8 cellular contexts compared by ENCODE assay signal in the genomic region with DNA sequence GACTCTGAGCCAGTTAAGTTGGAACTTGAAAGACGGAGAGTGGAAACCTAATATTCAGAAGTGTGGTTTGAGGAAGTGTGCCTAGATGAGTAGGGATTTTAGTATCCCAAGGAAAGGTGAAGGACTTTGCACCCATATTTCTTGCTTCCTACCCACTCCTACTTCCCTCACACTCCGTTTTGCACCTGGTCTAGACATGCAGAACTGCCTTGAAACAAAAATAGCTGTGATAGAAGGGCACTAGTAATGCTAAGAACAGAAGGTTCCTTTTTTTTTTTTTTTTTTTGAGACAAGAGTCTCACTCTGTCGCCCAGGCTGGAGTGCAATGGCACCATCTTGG. TPM values are rescaled to one million over a fixed set of nuclear protein-coding genes. Genes with fewer than 3 reads are reported as not detected.
A peak's percentile ranks its signal among the peaks of the same experiment; 100 is the strongest.
DNase-seq lines count a peak whose midpoint lies in the region; ATAC-seq, FAIRE-seq and TF ChIP-seq lines count a peak whose summit lies in the region.

No MANE protein-coding gene starts in this region.

- H3K27ac Mint-ChIP-seq in activated CD4-positive, alpha-beta T cell treated with anti-CD3 and anti-CD28 coated beads, Interleukin-2, amount 10 ng/mL, durations not matched to agents 7 days and 5 days, result no peak overlapping the region
- no peak overlapping the region for H3K27ac Mint-ChIP-seq in activated CD8-positive, alpha-beta T cell treated with anti-CD3 and anti-CD28 coated beads for 36 hours

- no peak for FAIRE-seq in HTR-8/SVneo (lab: Jason Lieb, UNC)

- H3K4me3 ChIP-seq in kidney epithelial cell (ENCODE audit: low read depth, low read length) (peak overlapping the region; percentile 96), suprapubic skin (peak overlapping the region; percentile 62)

- H3K36me3 Mint-ChIP-seq in activated CD4-positive, alpha-beta T cell treated with anti-CD3 and anti-CD28 coated beads, Interleukin-2, amount 10 ng/mL, durations not matched to agents 7 days and 5 days (ENCODE audit: low read depth), result peaks cover 27% of the 10 kb centered on the region
- peaks cover 1% of the 10 kb centered on the region for H3K36me3 Mint-ChIP-seq in activated CD8-positive, alpha-beta T cell treated with anti-CD3 and anti-CD28 coated beads for 36 hours (ENCODE audit: low read depth)

- H3K27me3 ChIP-seq in kidney epithelial cell (ENCODE audit: control insufficient read depth, insufficient read depth, low read length) (no peaks in the 10 kb centered on the region), suprapubic skin (no peaks in the 10 kb centered on the region)

- TF ChIP-seq EP300 in suprapubic skin (IDR thresholded peaks at IDR 0.05), result no peak

- TF ChIP-seq CTCF in activated CD8-positive, alpha-beta T cell treated with anti-CD3 and anti-CD28 coated beads for 36 hours (IDR thresholded peaks at IDR 0.05), result no peak
- no peak for TF ChIP-seq CTCF in kidney epithelial cell (IDR thresholded peaks at IDR 0.05; ENCODE audit: insufficient read depth, low read length, poor library complexity, severe bottlenecking)
- TF ChIP-seq CTCF in suprapubic skin (IDR thresholded peaks at IDR 0.05), result no peak

- CTCF ChIA-PET in activated CD4-positive, alpha-beta T cell treated with anti-CD3 and anti-CD28 coated beads, Interleukin-2, amount 10 ng/mL, durations not matched to agents 7 days and 5 days (lab: Charles Lee), result interaction anchor here (0.9 to 4.8 kb wide), 5 partner anchors 10 to 105 kb away, joined by 3 to 34 read pairs (median 3); partner anchors contain the start of gene WNT1
- CTCF ChIA-PET in activated CD8-positive, alpha-beta T cell treated with anti-CD3 and anti-CD28 coated beads for 36 hours (lab: Charles Lee), result interaction anchor here (0.9 to 51.8 kb wide), 15 partner anchors 11 to 130 kb away, joined by 3 to 896 read pairs (median 5); partner anchors contain the start of genes DDN, RHEBL1, WNT1 and WNT10B

- no peak for DNase-seq in activated CD4-positive, alpha-beta T cell treated with anti-CD3 and anti-CD28 coated beads, Interleukin-2, amount 10 ng/mL, durations not matched to agents 7 days and 5 days
- no peak for DNase-seq in activated CD4-positive, alpha-beta T cell treated with anti-CD3 and anti-CD28 coated beads, Interleukin-2, amount 50 U/mL, for 48 hours
- no peak for DNase-seq in activated CD8-positive, alpha-beta T cell treated with anti-CD3 and anti-CD28 coated beads for 36 hours
- no peak for DNase-seq in kidney epithelial cell (ENCODE audit: low read depth)
- DNase-seq in suprapubic skin (ENCODE audit: low spot score in 2 of 2), result no peak
- no peak for DNase-seq in dedifferentiated amniotic fluid mesenchymal stem cell (ENCODE audit: extremely low spot score)
- no peak for DNase-seq in mesenteric fat pad (ENCODE audit: low spot score)
- no peak for DNase-seq in HTR-8/SVneo (ENCODE audit: insufficient read length, low spot score)

- intact Hi-C loops in activated CD8-positive, alpha-beta T cell treated with anti-CD3 and anti-CD28 coated beads for 36 hours (cut with micrococcal nuclease), result no loop called here

- H3K4me3 Mint-ChIP-seq in activated CD4-positive, alpha-beta T cell treated with anti-CD3 and anti-CD28 coated beads, Interleukin-2, amount 10 ng/mL, durations not matched to agents 7 days and 5 days, result peak overlapping the region; percentile 98
- peak overlapping the region; percentile 96 for H3K4me3 Mint-ChIP-seq in activated CD8-positive, alpha-beta T cell treated with anti-CD3 and anti-CD28 coated beads for 36 hours

- H3K36me3 ChIP-seq in kidney epithelial cell (ENCODE audit: control insufficient read depth, insufficient read depth, low read length) (peaks cover 1% of the 10 kb centered on the region), suprapubic skin (no peaks in the 10 kb centered on the region)

- no peak for ATAC-seq in activated CD8-positive, alpha-beta T cell treated with anti-CD3 and anti-CD28 coated beads for 36 hours

- H3K27ac ChIP-seq in suprapubic skin, result peak overlapping the region; percentile 66

- H3K4me1 Mint-ChIP-seq in activated CD4-positive, alpha-beta T cell treated with anti-CD3 and anti-CD28 coated beads, Interleukin-2, amount 10 ng/mL, durations not matched to agents 7 days and 5 days, result peaks cover 29% of the 10 kb centered on the region
- peaks cover 25% of the 10 kb centered on the region for H3K4me1 Mint-ChIP-seq in activated CD8-positive, alpha-beta T cell treated with anti-CD3 and anti-CD28 coated beads for 36 hours (ENCODE audit: low read depth)

- WGBS in suprapubic skin, result 23% methylated on average over 3 of the region's 3 CpGs

- TF ChIP-seq POLR2A in suprapubic skin (IDR thresholded peaks at IDR 0.05), result no peak

- no peaks in the 10 kb centered on the region for H3K9me3 Mint-ChIP-seq in activated CD4-positive, alpha-beta T cell treated with anti-CD3 and anti-CD28 coated beads, Interleukin-2, amount 10 ng/mL, durations not matched to agents 7 days and 5 days
- H3K9me3 Mint-ChIP-seq in activated CD8-positive, alpha-beta T cell treated with anti-CD3 and anti-CD28 coated beads for 36 hours, result no peaks in the 10 kb centered on the region

- H3K4me1 ChIP-seq in suprapubic skin, result peaks cover 28% of the 10 kb centered on the region

- H3K9me3 ChIP-seq in suprapubic skin, result no peaks in the 10 kb centered on the region

- POLR2A ChIA-PET in activated CD4-positive, alpha-beta T cell treated with anti-CD3 and anti-CD28 coated beads, Interleukin-2, amount 10 ng/mL, durations not matched to agents 7 days and 5 days (lab: Charles Lee), result interaction anchor here (0.6 to 1.2 kb wide), 2 partner anchors 106 to 277 kb away, joined by 3 to 4 read pairs; partner anchors contain the start of gene DDX23
- POLR2A ChIA-PET in activated CD8-positive, alpha-beta T cell treated with anti-CD3 and anti-CD28 coated beads for 36 hours (lab: Charles Lee), result interaction anchor here (0.7 to 2.0 kb wide), 8 partner anchors 10 to 173 kb away, joined by 3 to 14 read pairs (median 4); partner anchors contain the start of genes FKBP11 and TUBA1B

- H3K27me3 Mint-ChIP-seq in activated CD4-positive, alpha-beta T cell treated with anti-CD3 and anti-CD28 coated beads, Interleukin-2, amount 10 ng/mL, durations not matched to agents 7 days and 5 days, result peaks cover 18% of the 10 kb centered on the region
- peaks cover 7% of the 10 kb centered on the region for H3K27me3 Mint-ChIP-seq in activated CD8-positive, alpha-beta T cell treated with anti-CD3 and anti-CD28 coated beads for 36 hours

RNA-seq across cellular contexts. Expression of gene ARF3, which starts 0.7 kb away (rescaled TPM):
- total RNA-seq in activated CD4-positive, alpha-beta T cell treated with anti-CD3 and anti-CD28 coated beads, Interleukin-2, amount 10 ng/mL, durations not matched to agents 7 days and 5 days, result 100 to 1,000 TPM in 1 of 2 experiments, 10 to 100 TPM in 1; 89.6 to 114 TPM
- 10 to 100 TPM; 58.3 to 67.6 TPM for total RNA-seq in activated CD8-positive, alpha-beta T cell treated with anti-CD3 and anti-CD28 coated beads for 36 hours
- 77.9 and 101 TPM in 2 replicates for total RNA-seq in kidney epithelial cell
- total RNA-seq in suprapubic skin, result 10 to 100 TPM; 78.3 to 98.7 (median 87.7) TPM
- total RNA-seq in mesenteric fat pad, result 149 TPM

RNA-seq across cellular contexts. Expression of gene WNT10B, which starts 13.5 kb away (rescaled TPM):
- under 1 TPM; 0.52 to 0.99 TPM for total RNA-seq in activated CD4-positive, alpha-beta T cell treated with anti-CD3 and anti-CD28 coated beads, Interleukin-2, amount 10 ng/mL, durations not matched to agents 7 days and 5 days
- under 1 TPM; 0.72 to 0.92 TPM for total RNA-seq in activated CD8-positive, alpha-beta T cell treated with anti-CD3 and anti-CD28 coated beads for 36 hours
- total RNA-seq in kidney epithelial cell (not detected in 2 replicates), suprapubic skin (1 to 10 TPM in 2 of 4 donors, under 1 TPM in 2; 0.64 to 4.3 (median 1.4) TPM), mesenteric fat pad (0.48 TPM)

RNA-seq across cellular contexts. Expression of gene WNT1, which starts 20.1 kb away (rescaled TPM):
- under 1 TPM; 0.17 to 0.29 TPM for total RNA-seq in activated CD4-positive, alpha-beta T cell treated with anti-CD3 and anti-CD28 coated beads, Interleukin-2, amount 10 ng/mL, durations not matched to agents 7 days and 5 days
- total RNA-seq in activated CD8-positive, alpha-beta T cell treated with anti-CD3 and anti-CD28 coated beads for 36 hours, result not detected
- not detected in 2 replicates for total RNA-seq in kidney epithelial cell
- not detected for total RNA-seq in suprapubic skin
- not detected for total RNA-seq in mesenteric fat pad

RNA-seq across cellular contexts. Expression of gene FKBP11, which starts 32.7 kb away (rescaled TPM):
- 10 to 100 TPM; 44.2 to 45.6 TPM for total RNA-seq in activated CD4-positive, alpha-beta T cell treated with anti-CD3 and anti-CD28 coated beads, Interleukin-2, amount 10 ng/mL, durations not matched to agents 7 days and 5 days
- total RNA-seq in activated CD8-positive, alpha-beta T cell treated with anti-CD3 and anti-CD28 coated beads for 36 hours, result 100 to 1,000 TPM in 1 of 2 experiments, 10 to 100 TPM in 1; 96.2 to 100 TPM
- 12.4 and 14.8 TPM in 2 replicates for total RNA-seq in kidney epithelial cell
- total RNA-seq in suprapubic skin, result 10 to 100 TPM in 3 of 4 donors, 1 to 10 TPM in 1; 8.9 to 18.9 (median 15.3) TPM
- total RNA-seq in mesenteric fat pad, result 34.2 TPM

RNA-seq across cellular contexts. Expression of gene DDN, which starts 41.2 kb away (rescaled TPM):
- under 1 TPM; 0.10 to 0.17 TPM for total RNA-seq in activated CD4-positive, alpha-beta T cell treated with anti-CD3 and anti-CD28 coated beads, Interleukin-2, amount 10 ng/mL, durations not matched to agents 7 days and 5 days
- total RNA-seq in activated CD8-positive, alpha-beta T cell treated with anti-CD3 and anti-CD28 coated beads for 36 hours, result 1 to 10 TPM in 1 of 2 experiments, under 1 TPM in 1; 0.72 to 1.2 TPM
- total RNA-seq in kidney epithelial cell (0.13 and 0.34 TPM in 2 replicates), suprapubic skin (under 1 TPM in 3 of 4 donors, not detected in 1; 0.23 to 0.45 (median 0.24) TPM), mesenteric fat pad (0.10 TPM)
